ENCODE assay signal across 8 cellular contexts in genomic region chr17:45893725-45894021, GRCh38. TPM values are rescaled to one million over a fixed set of nuclear protein-coding genes. Genes with fewer than 3 reads are reported as not detected.
DNase-seq lines count a peak whose midpoint lies in the region; ATAC-seq lines count a peak whose summit lies in the region.

No MANE protein-coding gene starts in this region.

- CTCF ChIA-PET in activated CD4-positive, alpha-beta memory T cell treated with anti-CD3 and anti-CD28 coated beads, Interleukin-2, amount 10 ng/mL, durations not matched to agents 7 days and 5 days (lab: Charles Lee) = interaction anchor here (0.7 to 1.2 kb wide), 5 partner anchors 8 to 62 kb away, joined by 3 to 7 read pairs (median 3); no protein-coding TSS in a partner anchor

- H3K36me3 ChIP-seq in iPS DF 6.9 (ENCODE audit: control insufficient read depth, insufficient read depth, low read length) = peaks cover 2% of the 10 kb centered on the region; the same call in 1 of the 2 replicates

- H3K27me3 ChIP-seq in iPS DF 6.9 (ENCODE audit: control insufficient read depth, insufficient read depth, low read length) = peaks cover 37% of the 10 kb centered on the region

- ATAC-seq in stimulated activated memory B cell treated with anti-CD40 and anti-IgM and Interleukin-4, amounts not matched to agents 10 μg/mL and 1 μg/mL and 100 μg/mL, for 72 hours = no peak

- H3K9me3 Mint-ChIP-seq in activated CD4-positive, alpha-beta memory T cell treated with anti-CD3 and anti-CD28 coated beads, Interleukin-2, amount 10 ng/mL, durations not matched to agents 7 days and 5 days = no peaks in the 10 kb centered on the region
- H3K9me3 Mint-ChIP-seq in stimulated activated memory B cell treated with anti-CD40 and anti-IgM and Interleukin-4, amounts not matched to agents 10 μg/mL and 1 μg/mL and 100 μg/mL, for 72 hours = no peaks in the 10 kb centered on the region

- H3K9me3 ChIP-seq in iPS DF 6.9 (ENCODE audit: control insufficient read depth, insufficient read depth, low read length) = no peaks in the 10 kb centered on the region

- H3K27ac ChIP-seq in iPS DF 6.9 (ENCODE audit: low read length) = no peak overlapping the region

- peaks cover 2% of the 10 kb centered on the region for H3K4me1 ChIP-seq in iPS DF 6.9 (ENCODE audit: control insufficient read depth, insufficient read depth, low read length)

- H3K27ac Mint-ChIP-seq in activated CD4-positive, alpha-beta memory T cell treated with anti-CD3 and anti-CD28 coated beads, Interleukin-2, amount 10 ng/mL, durations not matched to agents 7 days and 5 days = no peak overlapping the region
- peak overlapping the region; percentile 54 for H3K27ac Mint-ChIP-seq in stimulated activated memory B cell treated with anti-CD40 and anti-IgM and Interleukin-4, amounts not matched to agents 10 μg/mL and 1 μg/mL and 100 μg/mL, for 72 hours

- no CpG with 5 or more reads among the region's 7 CpGs for WGBS in iPS DF 6.9 (ENCODE audit: insufficient coverage, insufficient read length)

- DNase-seq in NCI-H1694 treated with DMSO at 0.1 percent for 48 hours (lab: John Stamatoyannopoulos, UW) = peak; percentile 29
- no peak for DNase-seq in NCI-H1694 (lab: John Stamatoyannopoulos, UW)
- DNase-seq in activated CD4-positive, alpha-beta memory T cell treated with anti-CD3 and anti-CD28 coated beads, Interleukin-2, amount 10 ng/mL, durations not matched to agents 7 days and 5 days = no peak
- DNase-seq in iPS DF 6.9 (ENCODE audit: low read depth, low spot score) = no peak
- no peak for DNase-seq in T1000 (lab: John Stamatoyannopoulos, UW)
- no peak for DNase-seq in Ammon's horn (ENCODE audit: low spot score)
- no peak for DNase-seq in foreskin melanocyte

- peak overlapping the region; percentile 27; the same call in 1 of the 2 replicates for H3K4me3 ChIP-seq in iPS DF 6.9 (ENCODE audit: low read length)

- H3K27me3 Mint-ChIP-seq in activated CD4-positive, alpha-beta memory T cell treated with anti-CD3 and anti-CD28 coated beads, Interleukin-2, amount 10 ng/mL, durations not matched to agents 7 days and 5 days = peaks cover 64% of the 10 kb centered on the region
- peaks cover 21% of the 10 kb centered on the region for H3K27me3 Mint-ChIP-seq in stimulated activated memory B cell treated with anti-CD40 and anti-IgM and Interleukin-4, amounts not matched to agents 10 μg/mL and 1 μg/mL and 100 μg/mL, for 72 hours

- POLR2A ChIA-PET in activated CD4-positive, alpha-beta memory T cell treated with anti-CD3 and anti-CD28 coated beads, Interleukin-2, amount 10 ng/mL, durations not matched to agents 7 days and 5 days (lab: Charles Lee) = interaction anchor here (0.5 to 1.0 kb wide), 2 partner anchors 33 to 1174 kb away, joined by 3 to 4 read pairs; no protein-coding TSS in a partner anchor

- no peaks in the 10 kb centered on the region for H3K36me3 Mint-ChIP-seq in activated CD4-positive, alpha-beta memory T cell treated with anti-CD3 and anti-CD28 coated beads, Interleukin-2, amount 10 ng/mL, durations not matched to agents 7 days and 5 days (ENCODE audit: low read depth)
- no peaks in the 10 kb centered on the region for H3K36me3 Mint-ChIP-seq in stimulated activated memory B cell treated with anti-CD40 and anti-IgM and Interleukin-4, amounts not matched to agents 10 μg/mL and 1 μg/mL and 100 μg/mL, for 72 hours

- H3K4me3 Mint-ChIP-seq in activated CD4-positive, alpha-beta memory T cell treated with anti-CD3 and anti-CD28 coated beads, Interleukin-2, amount 10 ng/mL, durations not matched to agents 7 days and 5 days = peak overlapping the region; percentile 59
- H3K4me3 Mint-ChIP-seq in stimulated activated memory B cell treated with anti-CD40 and anti-IgM and Interleukin-4, amounts not matched to agents 10 μg/mL and 1 μg/mL and 100 μg/mL, for 72 hours = peak overlapping the region; percentile 85

- peaks cover 14% of the 10 kb centered on the region for H3K4me1 Mint-ChIP-seq in activated CD4-positive, alpha-beta memory T cell treated with anti-CD3 and anti-CD28 coated beads, Interleukin-2, amount 10 ng/mL, durations not matched to agents 7 days and 5 days
- peaks cover 26% of the 10 kb centered on the region for H3K4me1 Mint-ChIP-seq in stimulated activated memory B cell treated with anti-CD40 and anti-IgM and Interleukin-4, amounts not matched to agents 10 μg/mL and 1 μg/mL and 100 μg/mL, for 72 hours

RNA-seq across cellular contexts. Expression of gene MAPT, which starts 0.7 kb away (rescaled TPM):
- total RNA-seq in activated CD4-positive, alpha-beta memory T cell treated with anti-CD3 and anti-CD28 coated beads, Interleukin-2, amount 10 ng/mL, durations not matched to agents 7 days and 5 days = under 1 TPM; 0.15 to 0.70 TPM

RNA-seq across cellular contexts. Expression of gene SPPL2C, which starts 49.0 kb away (rescaled TPM):
- not detected for total RNA-seq in activated CD4-positive, alpha-beta memory T cell treated with anti-CD3 and anti-CD28 coated beads, Interleukin-2, amount 10 ng/mL, durations not matched to agents 7 days and 5 days
